In genomic region chrX:78321809-78322208, GRCh38 we compare ENCODE assay signal across 9 cellular contexts. TPM values are rescaled to one million over a fixed set of nuclear protein-coding genes. Genes with fewer than 3 reads are reported as not detected.
A peak's percentile ranks its signal among the peaks of the same experiment; 100 is the strongest.
DNase-seq lines count a peak whose midpoint lies in the region; ATAC-seq and TF ChIP-seq lines count a peak whose summit lies in the region.
"Had no signal": no experiment of that assay in that cellular context is flagged by ENCODE, and none has a peak within 500 bp of the region (broad histone marks: within the 10 kb centered on the region; RNA-seq: fewer than 3 reads in every experiment).

No MANE protein-coding gene starts in this region.

- dilution Hi-C loops in mammary epithelial cell (cut with HindIII; ENCODE audit: low sequenced_read_pairs), result no loop called here

- no peaks in the 10 kb centered on the region for H3K27me3 Mint-ChIP-seq in MCF 10A (ENCODE audit: insufficient read depth, unreplicated experiment)

- no peak overlapping the region for H3K9ac ChIP-seq in mammary epithelial cell (ENCODE audit: insufficient read depth, low read length)

- H3K79me2 ChIP-seq in mammary epithelial cell (ENCODE audit: insufficient read depth, low read length), result no peaks in the 10 kb centered on the region

- TF ChIP-seq POLR2A in body of pancreas (IDR thresholded peaks at IDR 0.05) (no peak), testis (IDR thresholded peaks at IDR 0.05) (no peak)

- H3K9me3 Mint-ChIP-seq in MCF 10A (ENCODE audit: unreplicated experiment), result peaks cover 16% of the 10 kb centered on the region

- H3K9me3 ChIP-seq in mammary epithelial cell (replicated peaks; ENCODE audit: insufficient read depth, low read length), result no peaks in the 10 kb centered on the region
- H3K9me3 ChIP-seq in body of pancreas, result no peaks in the 10 kb centered on the region
- no peaks in the 10 kb centered on the region for H3K9me3 ChIP-seq in testis

- no peak overlapping the region for H3K27ac Mint-ChIP-seq in MCF 10A (ENCODE audit: low read depth, unreplicated experiment)

- no peaks in the 10 kb centered on the region for H3K4me1 ChIP-seq in mammary epithelial cell (ENCODE audit: insufficient read depth, low read length)
- no peaks in the 10 kb centered on the region for H3K4me1 ChIP-seq in body of pancreas
- no peaks in the 10 kb centered on the region for H3K4me1 ChIP-seq in testis

- H3K36me3 Mint-ChIP-seq in MCF 10A (ENCODE audit: insufficient read depth, unreplicated experiment), result peaks cover 6% of the 10 kb centered on the region

- H3K4me3 ChIP-seq in mammary epithelial cell (replicated peaks in 1 of 3; ENCODE audit: insufficient read depth in 1 of 3, low read depth in 2 of 3, low read length in 3 of 3) (no peak overlapping the region), body of pancreas (no peak overlapping the region), testis (no peak overlapping the region)

- no peak overlapping the region for H3K4me3 Mint-ChIP-seq in MCF 10A (ENCODE audit: unreplicated experiment)

- no peak overlapping the region for H3K4me2 ChIP-seq in mammary epithelial cell (ENCODE audit: insufficient read depth, low read depth, low read length)

- TF ChIP-seq CTCF in MCF 10A (IDR thresholded peaks at IDR 0.05; ENCODE audit: unreplicated experiment), result no peak
- TF ChIP-seq CTCF in mammary epithelial cell (conservative IDR thresholded peaks at IDR 0.05 in 1 of 2, IDR thresholded peaks at IDR 0.05 in 1 of 2; ENCODE audit: extremely low read depth in 1 of 2, insufficient read depth in 1 of 2, low read depth in 1 of 2, low read length in 2 of 2), result no peak
- no peak for TF ChIP-seq CTCF in body of pancreas (IDR thresholded peaks at IDR 0.05)
- TF ChIP-seq CTCF in testis (IDR thresholded peaks at IDR 0.05), result no peak

- ATAC-seq in HG03060 (IDR thresholded peaks at IDR 0.05; ENCODE audit: low read depth, unreplicated experiment), result peak; percentile 92
- no peak for ATAC-seq in body of pancreas

- DNase-seq in MCF 10A (ENCODE audit: unreplicated experiment) (peak; percentile 8), mammary epithelial cell (no peak), SKM-1 (lab: John Stamatoyannopoulos, UW; ENCODE audit: unreplicated experiment) (peak; percentile 60), body of pancreas (peak in 3 of 4 donors; percentile 12 to 48 (median 14)), testis (peak; percentile 17), NCI-H187 (lab: John Stamatoyannopoulos, UW) (no peak), NCI-H1105 treated with DMSO at 0.1 percent for 48 hours (lab: John Stamatoyannopoulos, UW) (no peak)

- in situ Hi-C loops in mammary epithelial cell (cut with MboI; ENCODE audit: low sequenced_read_pairs in 2 of 2), result no loop called here

- BruUV-seq in MCF 10A (replicated peaks; lab: Mats Ljungman, UMichigan), result no TSS peak
- BruUV-seq in mammary epithelial cell (replicated peaks; lab: Mats Ljungman, UMichigan), result no TSS peak

- 46% methylated on average over 2 of the region's 2 CpGs for WGBS in mammary epithelial cell (ENCODE audit: low coverage, missing lambda C conversion rate)
- 36 to 58% methylated on average over 2 of the region's 2 CpGs for WGBS in body of pancreas, 2 donors
- WGBS in testis, 2 donors, result 50 to 57% methylated on average over 2 of the region's 2 CpGs

- intact Hi-C loops in MCF 10A (cut with micrococcal nuclease) (no loop called here), mammary epithelial cell (cut with micrococcal nuclease) (no loop called here), body of pancreas (cut with DNase I) (no loop called here), testis (cut with DNase I; ENCODE audit: low total_unique reads) (no loop called here)

- no peak overlapping the region for H2AFZ ChIP-seq in mammary epithelial cell (ENCODE audit: low read depth, low read length)

- H3K27me3 ChIP-seq in mammary epithelial cell (ENCODE audit: insufficient read depth, low read length) (no peaks in the 10 kb centered on the region), body of pancreas (no peaks in the 10 kb centered on the region), testis (no peaks in the 10 kb centered on the region)

- H3K27ac ChIP-seq in mammary epithelial cell (ENCODE audit: insufficient read depth, low read depth, low read length) (no peak overlapping the region), body of pancreas (no peak overlapping the region), testis (no peak overlapping the region)

- no peaks in the 10 kb centered on the region for H3K4me1 Mint-ChIP-seq in MCF 10A (ENCODE audit: insufficient read depth, unreplicated experiment)

- H4K20me1 ChIP-seq in mammary epithelial cell (ENCODE audit: insufficient read depth, low read length), result no peaks in the 10 kb centered on the region

- POLR2A ChIA-PET in MCF 10A (lab: Yijun Ruan, JAX), result no interaction called here

- no peaks in the 10 kb centered on the region for H3K36me3 ChIP-seq in mammary epithelial cell (ENCODE audit: insufficient read depth, low read length)
- no peaks in the 10 kb centered on the region for H3K36me3 ChIP-seq in body of pancreas (replicated peaks in 1 of 2; ENCODE audit: insufficient read depth in 1 of 2, low read depth in 2 of 2)
- no peaks in the 10 kb centered on the region for H3K36me3 ChIP-seq in testis (ENCODE audit: low read depth, missing control alignments)

- CTCF ChIA-PET in MCF 10A (lab: Yijun Ruan, JAX), result no interaction called here
- CTCF ChIA-PET in mammary epithelial cell (lab: Charles Lee; ENCODE audit: low non-redundant PET), result no interaction called here

RNA-seq across cellular contexts. Expression of gene CYSLTR1, which starts 5.6 kb away (rescaled TPM):
- total RNA-seq in MCF 10A (2022), result 0.16 TPM in 1 of 2 replicates, not detected in the other
- under 1 TPM in 1 of 2 donors, not detected in 1; under 0.01 TPM for total RNA-seq in mammary epithelial cell
- not detected for polyA plus RNA-seq in mammary epithelial cell
- polyA minus RNA-seq in mammary epithelial cell, result not detected
- 1 to 10 TPM in 1 of 2 donors, under 1 TPM in 1; 0.78 to 4.9 TPM for total RNA-seq in body of pancreas
- under 1 TPM; 0.16 to 0.19 TPM for total RNA-seq in testis
- 0.57 TPM for polyA plus RNA-seq in testis (ENCODE audit: insufficient read depth, low read depth, low replicate concordance)
- polyA plus RNA-seq: BJ had no signal

Comparison
In these comparisons a context has a peak if more than half of its experiments do, and no peak if none do; other contexts are left out.
1. DNase-seq: peak in MCF 10A (single experiment), SKM-1 (single experiment), body of pancreas (3 of 4) and testis (single experiment); none in mammary epithelial cell (single experiment), NCI-H187 (0 of 2) and NCI-H1105 treated with DMSO at 0.1 percent for 48 hours (single experiment).